Comparison of ENCODE assay signal across 19 cellular contexts in genomic region chrX:38636949-38637819, GRCh38.
DNase-seq lines count a peak whose midpoint lies in the region; ATAC-seq and TF ChIP-seq lines count a peak whose summit lies in the region.
"Had no signal": no experiment of that assay in that cellular context is flagged by ENCODE, and none has a peak within 500 bp of the region (broad histone marks: within the 10 kb centered on the region; RNA-seq: fewer than 3 reads in every experiment).

No MANE protein-coding gene starts in this region.

- H3K4me1 ChIP-seq in adrenal gland (replicated peaks in 1 of 2) (no peaks in the 10 kb centered on the region), spleen (peaks cover 0 to 10% (median 2%) of the 10 kb centered on the region in 6 donors)

- intact Hi-C loops in adrenal gland (cut with DNase I): no loop called here
- intact Hi-C loops in spleen (cut with DNase I; ENCODE audit: low total_unique reads): no loop called here

- H3K9me3 ChIP-seq in MG63: no peaks in the 10 kb centered on the region
- H3K9me3 ChIP-seq in adrenal gland (replicated peaks in 1 of 3): no peaks in the 10 kb centered on the region
- H3K9me3 ChIP-seq in spleen: no peaks in the 10 kb centered on the region

- DNase-seq in MG63 (peak; percentile 9), adrenal gland (peak; percentile 35 to 76 (median 50)), foreskin melanocyte (peak; percentile 52), spleen (no peak), DMS53 (lab: John Stamatoyannopoulos, UW) (no peak)
- DNase-seq: activated CD4-positive, alpha-beta T cell treated with anti-CD3 and anti-CD28 coated beads for 4 hours; activated naive CD4-positive, alpha-beta T cell; effector CD4-positive, alpha-beta T cell; HFFc6; kidney glomerular epithelial cell; NCI-H1092; occipital lobe; SHP77 treated with DMSO at 0.1 percent for 48 hours; small intestine; T-helper 9 cell; trophoblast cell had no signal

- H3K27ac ChIP-seq in adrenal gland (peak overlapping the region in 2 of 5 donors; percentile 51 to 55), spleen (peak overlapping the region in 7 of 8 donors; percentile 58 to 80 (median 69))
- H3K27ac ChIP-seq: brain microvascular endothelial cell had no signal

- 31 to 48% (median 41%) methylated on average over 8 of the region's 8 CpGs for WGBS in adrenal gland, 4 donors
- 47 to 63% (median 55%) methylated on average over 8 of the region's 8 CpGs for WGBS in spleen, 5 donors

- no peak overlapping the region for H3K4me3 ChIP-seq in MG63
- H3K4me3 ChIP-seq in adrenal gland: no peak overlapping the region
- H3K4me3 ChIP-seq in spleen: no peak overlapping the region

- TF ChIP-seq CTCF in adrenal gland (IDR thresholded peaks at IDR 0.05) (no peak), spleen (IDR thresholded peaks at IDR 0.05 in 8 of 11, conservative IDR thresholded peaks at IDR 0.05 in 3 of 11) (no peak)

- no peaks in the 10 kb centered on the region for H3K36me3 ChIP-seq in MG63
- no peaks in the 10 kb centered on the region for H3K36me3 ChIP-seq in adrenal gland (replicated peaks in 1 of 2)
- no peaks in the 10 kb centered on the region for H3K36me3 ChIP-seq in spleen
- H3K36me3 ChIP-seq: brain microvascular endothelial cell had no signal

- H3K27me3 ChIP-seq in MG63: no peaks in the 10 kb centered on the region
- peaks cover 3% of the 10 kb centered on the region for H3K27me3 ChIP-seq in adrenal gland
- no peaks in the 10 kb centered on the region for H3K27me3 ChIP-seq in spleen (replicated peaks in 1 of 7)
- H3K27me3 ChIP-seq: brain microvascular endothelial cell had no signal

- ATAC-seq in GM19452 (IDR thresholded peaks at IDR 0.05; ENCODE audit: unreplicated experiment) (no peak), GM18870 (IDR thresholded peaks at IDR 0.05; ENCODE audit: unreplicated experiment) (no peak)

- no peak for TF ChIP-seq POLR2A in adrenal gland (IDR thresholded peaks at IDR 0.05)
- no peak for TF ChIP-seq POLR2A in spleen (IDR thresholded peaks at IDR 0.05)

Comparison
In these comparisons a context has a peak if more than half of its experiments do, and no peak if none do; other contexts are left out.
1. DNase-seq: peak in MG63 (single experiment), adrenal gland (7 of 7) and foreskin melanocyte (single experiment); none in spleen (single experiment) and DMS53 (single experiment).